1 cellular context compared by ENCODE assay signal in the genomic region with DNA sequence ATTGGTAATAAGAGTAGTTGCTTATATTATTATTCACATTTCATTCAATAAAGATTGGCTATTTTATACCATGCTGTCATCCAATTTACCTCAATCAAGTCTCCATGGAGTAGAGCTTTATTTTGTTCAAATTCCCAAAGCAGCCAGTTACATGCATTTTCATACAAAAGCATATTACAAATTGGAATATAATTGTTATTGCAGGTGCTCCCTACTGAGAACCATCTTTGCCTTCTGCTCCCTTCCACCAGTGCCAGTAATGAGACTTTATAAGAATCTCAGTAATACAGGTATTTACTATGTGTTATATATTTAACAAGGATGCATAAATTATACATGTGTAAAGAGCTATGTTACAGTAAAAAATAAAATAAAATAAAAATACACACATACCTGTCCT.
TF ChIP-seq lines count a peak whose summit lies in the region.

No MANE protein-coding gene starts in this region.

TF ChIP-seq in WTC11, 78 proteins besides CTCF, POLR2A, EP300 and RAD21 (continued from another document):
- no peak for TF ChIP-seq E2F4 (CRISPR knock-in tag; IDR thresholded peaks at IDR 0.05; ENCODE audit: borderline replicate concordance, low read depth)
TF ChIP-seq in WTC11: peak in this region for 0.
